8 cellular contexts compared by ENCODE assay signal in genomic region chr12:108855284-108856169, GRCh38. TPM values are rescaled to one million over a fixed set of nuclear protein-coding genes. Genes with fewer than 3 reads are reported as not detected.
DNase-seq lines count a peak whose midpoint lies in the region; ATAC-seq and TF ChIP-seq lines count a peak whose summit lies in the region.

No MANE protein-coding gene starts in this region.

- H3K36me3 ChIP-seq in subcutaneous abdominal adipose tissue (ENCODE audit: control insufficient read depth in 5 of 5, insufficient read depth in 5 of 5, low read length in 5 of 5), result peaks cover 0 to 8% (median 0%) of the 10 kb centered on the region in 5 donors

- intact Hi-C loops in activated B cell treated with CpG ODN at 0.5 μM for 24 hours (cut with micrococcal nuclease) (loop anchor here (2.0 to 5.0 kb wide), 5 partner anchors 33 to 1763 kb away; partner anchors contain the start of genes CORO1C, CRY1 and SELPLG), right cardiac atrium (cut with DNase I) (loop anchor here (5.0 to 10.0 kb wide), 4 partner anchors 33 to 291 kb away; partner anchors contain the start of genes ISCU (in 1 of the 4) and SART3 (in 1 of the 4))

- H3K27ac ChIP-seq in right cardiac atrium (ENCODE audit: low read length) (peak overlapping the region; percentile 87), subcutaneous abdominal adipose tissue (ENCODE audit: low read depth, low read length) (peak overlapping the region; percentile 98)

- peak overlapping the region; percentile 94 for H3K4me3 Mint-ChIP-seq in activated B cell treated with CpG ODN at 0.5 μM for 24 hours

- no peak for TF ChIP-seq CTCF in activated B cell treated with CpG ODN at 0.5 μM for 24 hours (IDR thresholded peaks at IDR 0.05)

- peak; percentile 26 for DNase-seq in SKM-1 treated with dmso at 0.1 percent for 144 hours (lab: John Stamatoyannopoulos, UW; ENCODE audit: unreplicated experiment)
- DNase-seq in SKM-1 (lab: John Stamatoyannopoulos, UW; ENCODE audit: unreplicated experiment), result no peak
- no peak for DNase-seq in activated B cell treated with CpG ODN at 0.5 μM for 24 hours
- DNase-seq in right cardiac atrium, result no peak
- no peak for DNase-seq in HK-2 (ENCODE audit: unreplicated experiment)
- DNase-seq in activated CD4-positive, alpha-beta T cell treated with anti-CD3 and anti-CD28 coated beads for 48 hours, result no peak
- no peak for DNase-seq in NOMO-1 treated with DMSO at 0.1 percent for 48 hours (lab: John Stamatoyannopoulos, UW; ENCODE audit: unreplicated experiment)

- H3K36me3 Mint-ChIP-seq in activated B cell treated with CpG ODN at 0.5 μM for 24 hours (ENCODE audit: low read depth), result peaks cover 18% of the 10 kb centered on the region

- CTCF ChIA-PET in activated B cell treated with CpG ODN at 0.5 μM for 24 hours (lab: Charles Lee), result no interaction called here

- H3K27me3 Mint-ChIP-seq in activated B cell treated with CpG ODN at 0.5 μM for 24 hours, result no peaks in the 10 kb centered on the region

- H3K9me3 Mint-ChIP-seq in activated B cell treated with CpG ODN at 0.5 μM for 24 hours, result no peaks in the 10 kb centered on the region

- H3K27ac Mint-ChIP-seq in activated B cell treated with CpG ODN at 0.5 μM for 24 hours, result peak overlapping the region; percentile 88

- peak overlapping the region; percentile 94 to 99 (median 97) for H3K9ac ChIP-seq in subcutaneous abdominal adipose tissue (ENCODE audit: low read length in 5 of 5)

- no peaks in the 10 kb centered on the region for H3K27me3 ChIP-seq in right cardiac atrium (ENCODE audit: control insufficient read depth, insufficient read depth)
- H3K27me3 ChIP-seq in subcutaneous abdominal adipose tissue (ENCODE audit: control insufficient read depth in 5 of 5, insufficient read depth in 4 of 5, low read length in 5 of 5), result peaks cover 0 to 5% (median 0%) of the 10 kb centered on the region in 5 donors

- H3K4me1 ChIP-seq in right cardiac atrium (ENCODE audit: control insufficient read depth, insufficient read depth, low read length) (peaks cover 26% of the 10 kb centered on the region), subcutaneous abdominal adipose tissue (ENCODE audit: control insufficient read depth in 5 of 5, insufficient read depth in 5 of 5, low read length in 5 of 5) (peaks cover 24 to 73% (median 63%) of the 10 kb centered on the region in 5 donors)

- no peaks in the 10 kb centered on the region for H3K9me3 ChIP-seq in right cardiac atrium (ENCODE audit: control insufficient read depth, low read length)
- H3K9me3 ChIP-seq in subcutaneous abdominal adipose tissue (ENCODE audit: control insufficient read depth in 5 of 5, low read length in 5 of 5), result peaks cover 0 to 3% (median 0%) of the 10 kb centered on the region in 5 donors

- H3K4me3 ChIP-seq in right cardiac atrium (ENCODE audit: low read length), result peak overlapping the region; percentile 90
- H3K4me3 ChIP-seq in subcutaneous abdominal adipose tissue (ENCODE audit: low read depth in 1 of 5, low read length in 5 of 5), result peak overlapping the region; percentile 92 to 100 (median 95)

- ATAC-seq in activated B cell treated with CpG ODN at 0.5 μM for 24 hours (ENCODE audit: low read depth), result no peak
- ATAC-seq in right cardiac atrium, result no peak

- H3K4me1 Mint-ChIP-seq in activated B cell treated with CpG ODN at 0.5 μM for 24 hours, result peaks cover 59% of the 10 kb centered on the region

- POLR2A ChIA-PET in activated B cell treated with CpG ODN at 0.5 μM for 24 hours (lab: Charles Lee), result no interaction called here

- 43% methylated on average over 12 of the region's 12 CpGs for WGBS in right cardiac atrium

RNA-seq across cellular contexts. Expression of gene SSH1, which starts 1.9 kb away (rescaled TPM):
- total RNA-seq in activated B cell treated with CpG ODN at 0.5 μM for 24 hours (19.8 and 21.4 TPM in 2 replicates), right cardiac atrium (10 to 100 TPM; 39.2 to 46.6 (median 41.5) TPM)
- 11.6 TPM for polyA plus RNA-seq in right cardiac atrium

RNA-seq across cellular contexts. Expression of gene DAO, which starts 24.4 kb away (rescaled TPM):
- total RNA-seq in activated B cell treated with CpG ODN at 0.5 μM for 24 hours (not detected in 2 replicates), right cardiac atrium (not detected)
- not detected for polyA plus RNA-seq in right cardiac atrium
